1 cellular context compared by ENCODE assay signal in genomic region chr4:48243429-48243828, GRCh38.
TF ChIP-seq lines count a peak whose summit lies in the region.

No MANE protein-coding gene starts in this region.

TF ChIP-seq in K562, 482 proteins besides CTCF, POLR2A, EP300 and RAD21 (continued from another document):
- peak; percentile 59; the same call in 1 of the 2 replicates for TF ChIP-seq ARID3A (IDR thresholded peaks at IDR 0.05; ENCODE audit: borderline replicate concordance, low read depth, low read length)
